ENCODE assay signal across 25 cellular contexts in the genomic region with DNA sequence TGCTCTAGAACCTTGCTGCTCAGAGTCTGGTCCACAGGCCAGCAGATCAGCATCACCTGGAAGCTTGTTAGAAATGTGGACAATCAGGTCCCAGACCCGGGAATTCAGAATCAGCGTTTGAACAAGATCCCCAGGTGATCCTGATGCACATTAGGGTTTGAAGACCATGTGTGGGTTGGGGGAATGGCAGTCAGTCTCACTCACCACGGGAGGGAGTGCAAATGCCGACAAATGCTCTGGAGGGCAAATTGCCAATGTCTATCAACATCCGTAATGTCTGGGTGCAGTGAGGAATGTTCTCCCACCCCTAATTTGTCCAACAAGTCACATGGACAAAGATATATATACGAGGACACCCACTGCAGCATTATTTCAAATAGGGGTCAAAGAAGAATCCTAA. TPM values are rescaled to one million over a fixed set of nuclear protein-coding genes. Genes with fewer than 3 reads are reported as not detected.
DNase-seq lines count a peak whose midpoint lies in the region; ATAC-seq, FAIRE-seq and TF ChIP-seq lines count a peak whose summit lies in the region.
"Had no signal": no experiment of that assay in that cellular context is flagged by ENCODE, and none has a peak within 500 bp of the region (broad histone marks: within the 10 kb centered on the region; RNA-seq: fewer than 3 reads in every experiment).

No MANE protein-coding gene starts in this region.

- H3K27ac ChIP-seq in coronary artery (no peak overlapping the region), body of pancreas (no peak overlapping the region)
- H3K27ac ChIP-seq: 22Rv1, brain microvascular endothelial cell, stomach, transverse colon had no signal

- WGBS in body of pancreas, 2 donors, result 17 to 34% methylated on average over 6 of the region's 6 CpGs

- no peaks in the 10 kb centered on the region for H3K27me3 ChIP-seq in body of pancreas
- H3K27me3 ChIP-seq: brain microvascular endothelial cell, stomach, transverse colon had no signal

- H3K27ac Mint-ChIP-seq in IgD-negative memory B cell, result peak overlapping the region; percentile 50 to 86 (median 70)
- H3K27ac Mint-ChIP-seq in natural killer cell, result no peak overlapping the region
- H3K27ac Mint-ChIP-seq: activated CD4-positive, alpha-beta T cell treated with anti-CD3 and anti-CD28 coated beads for 36 hours; activated T-helper 2 cell treated with anti-CD3 and anti-CD28 coated beads, Interferon-gamma antibody, Interleukin-2, Interleukin-4, amounts not matched to agents 10 μg/mL and 5 μg/mL and 100 μg/mL, durations not matched to agents 14 hours and 24 hours and 36 hours had no signal

- peaks cover 52 to 69% (median 69%) of the 10 kb centered on the region in 3 donors for H3K4me1 Mint-ChIP-seq in IgD-negative memory B cell
- H3K4me1 Mint-ChIP-seq in natural killer cell, result peaks cover 84 to 85% of the 10 kb centered on the region in 2 donors

- H3K9me3 Mint-ChIP-seq in IgD-negative memory B cell (no peaks in the 10 kb centered on the region), natural killer cell (no peaks in the 10 kb centered on the region)
- H3K9me3 Mint-ChIP-seq: activated T-helper 2 cell treated with anti-CD3 and anti-CD28 coated beads, Interferon-gamma antibody, Interleukin-2, Interleukin-4, amounts not matched to agents 10 μg/mL and 5 μg/mL and 100 μg/mL, durations not matched to agents 14 hours and 24 hours and 36 hours had no signal

- H3K4me3 ChIP-seq in coronary artery (no peak overlapping the region), body of pancreas (no peak overlapping the region)
- H3K4me3 ChIP-seq: lower lobe of right lung, stomach, transverse colon had no signal

- TF ChIP-seq CTCF in coronary artery (IDR thresholded peaks at IDR 0.05) (no peak), natural killer cell (IDR thresholded peaks at IDR 0.05) (no peak), body of pancreas (IDR thresholded peaks at IDR 0.05) (peak in 2 of 7 experiments; percentile 24 to 25)

- no peaks in the 10 kb centered on the region for H3K9me3 ChIP-seq in body of pancreas
- H3K9me3 ChIP-seq: lower lobe of right lung, stomach, transverse colon had no signal

- intact Hi-C loops in natural killer cell (cut with micrococcal nuclease), result no loop called here
- intact Hi-C loops in body of pancreas (cut with DNase I), result no loop called here

- DNase-seq in DMS 273 (lab: John Stamatoyannopoulos, UW; ENCODE audit: unreplicated experiment) (peak; percentile 37), DMS 273 treated with DMSO at 0.1 percent for 48 hours (lab: John Stamatoyannopoulos, UW) (no peak), coronary artery (ENCODE audit: low spot score) (peak; percentile 38), natural killer cell (no peak), body of pancreas (no peak), HTR-8/SVneo (ENCODE audit: insufficient read length, low spot score) (no peak)
- DNase-seq: activated CD4-positive, alpha-beta T cell treated with anti-CD3 and anti-CD28 coated beads for 36 hours; AML-193; brain microvascular endothelial cell; Calu3; lower lobe of right lung; NCI-H526 treated with DMSO at 0.1 percent for 48 hours; Right ventricle myocardium superior; stimulated activated CD4-positive, alpha-beta T cell treated with anti-CD3 and anti-CD28 coated beads, Interleukin-4, amount 100 ng/mL, for 4 hours; stomach; transverse colon had no signal

- no peak for TF ChIP-seq POLR2A in body of pancreas (IDR thresholded peaks at IDR 0.05)

- ATAC-seq in natural killer cell (no peak), body of pancreas (no peak), GM19324 (IDR thresholded peaks at IDR 0.05; ENCODE audit: low FRiP score, unreplicated experiment) (no peak)
- ATAC-seq: activated CD4-positive, alpha-beta T cell treated with anti-CD3 and anti-CD28 coated beads for 36 hours; HepG2; lower lobe of right lung had no signal

- no peak for FAIRE-seq in HTR-8/SVneo (lab: Jason Lieb, UNC)
- FAIRE-seq: colon, H54, HepG2, TTC549 had no signal

- H3K36me3 ChIP-seq in body of pancreas (replicated peaks in 1 of 2; ENCODE audit: insufficient read depth in 1 of 2, low read depth in 2 of 2), result no peaks in the 10 kb centered on the region
- H3K36me3 ChIP-seq: brain microvascular endothelial cell, lower lobe of right lung, stomach, transverse colon had no signal

- H3K4me1 ChIP-seq in body of pancreas, result no peaks in the 10 kb centered on the region
- H3K4me1 ChIP-seq: transverse colon had no signal

- peaks cover 1% of the 10 kb centered on the region for H3K27me3 Mint-ChIP-seq in IgD-negative memory B cell
- no peaks in the 10 kb centered on the region for H3K27me3 Mint-ChIP-seq in natural killer cell (ENCODE audit: low read depth in 2 of 2)
- H3K27me3 Mint-ChIP-seq: activated CD4-positive, alpha-beta T cell treated with anti-CD3 and anti-CD28 coated beads for 36 hours had no signal

- H3K36me3 Mint-ChIP-seq in IgD-negative memory B cell (peaks cover 4% of the 10 kb centered on the region), natural killer cell (no peaks in the 10 kb centered on the region)

- peak overlapping the region in 2 of 4 donors; percentile 49 to 68 for H3K4me3 Mint-ChIP-seq in IgD-negative memory B cell
- peak overlapping the region; percentile 25 for H3K4me3 Mint-ChIP-seq in natural killer cell
- H3K4me3 Mint-ChIP-seq: activated CD4-positive, alpha-beta T cell treated with anti-CD3 and anti-CD28 coated beads for 36 hours had no signal

RNA-seq across cellular contexts. Expression of gene INPP5D, which starts 34.5 kb away (rescaled TPM):
- polyA plus RNA-seq in IgD-negative memory B cell, result 220 TPM
- total RNA-seq in natural killer cell, result 100 to 1,000 TPM; 385 to 498 (median 497) TPM
- total RNA-seq in body of pancreas, result 1 to 10 TPM in 1 of 2 donors, under 1 TPM in 1; 0.99 to 8.8 TPM
- total RNA-seq: Calu3, M059J had no signal

Comparison
In these comparisons a context has a peak if more than half of its experiments do, and no peak if none do; other contexts are left out.
1. DNase-seq: peak in DMS 273 (single experiment) and coronary artery (single experiment); none in DMS 273 treated with DMSO at 0.1 percent for 48 hours (single experiment), natural killer cell (single experiment), body of pancreas (0 of 4) and HTR-8/SVneo (single experiment).
2. H3K27ac Mint-ChIP-seq: peak in IgD-negative memory B cell (3 of 3); none in natural killer cell (0 of 2).
3. RNA of gene INPP5D, which starts 34.5 kb away (total RNA-seq): 385 to 498 TPM in natural killer cell; 0.99 to 8.8 TPM in body of pancreas; every median in the first group is over 10 times any median in the second.